In the genomic region with DNA sequence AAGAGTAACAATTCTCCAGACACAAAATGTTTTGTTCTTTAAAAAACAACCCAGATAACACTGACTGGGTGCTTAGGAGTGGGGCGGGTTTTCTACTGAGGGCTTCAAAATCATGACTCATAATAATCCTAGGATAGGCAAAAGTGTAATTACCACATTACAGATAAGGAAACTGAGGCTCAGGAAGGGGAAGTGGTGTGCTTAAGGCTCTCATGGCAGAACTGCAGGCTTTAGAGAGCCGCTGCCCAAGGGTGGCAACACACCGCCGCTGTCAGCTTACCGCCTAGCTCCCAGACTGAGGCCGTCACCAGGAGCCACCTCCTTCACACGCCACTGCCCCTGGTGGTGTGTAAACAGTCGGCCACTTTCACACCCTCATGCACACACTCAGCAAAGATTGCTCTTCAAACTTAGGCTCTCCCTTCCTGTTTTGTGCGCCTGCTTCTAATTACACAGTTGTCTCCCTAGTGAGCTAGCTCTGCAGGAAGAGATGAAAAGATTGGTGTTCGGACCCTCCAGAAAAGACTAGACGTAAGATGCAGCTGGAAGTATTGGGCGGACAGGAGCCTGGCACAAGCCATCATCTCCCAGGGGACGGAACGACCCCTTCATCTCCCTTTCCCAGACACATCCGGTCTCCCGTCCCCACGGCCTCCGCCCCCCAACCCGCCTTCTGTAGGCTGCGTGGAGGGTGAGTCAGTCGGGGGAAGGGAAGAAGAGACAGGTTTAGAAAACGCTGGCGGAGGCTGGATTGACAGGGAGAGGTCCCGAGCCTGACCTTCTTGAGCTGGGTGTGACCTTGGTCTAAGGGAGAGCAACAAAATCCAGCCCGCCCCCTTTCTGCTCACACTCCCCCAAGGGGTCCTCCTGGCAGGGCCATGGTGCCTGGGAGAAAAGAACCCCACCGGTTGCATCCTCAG, we compare ENCODE assay signal across 8 cellular contexts.
DNase-seq lines count a peak whose midpoint lies in the region; ATAC-seq and TF ChIP-seq lines count a peak whose summit lies in the region.

No MANE protein-coding gene starts in this region.

- CTCF ChIA-PET in activated CD4-positive, alpha-beta memory T cell treated with anti-CD3 and anti-CD28 coated beads for 36 hours (lab: Charles Lee), result interaction anchor here (0.5 to 1.8 kb wide), 5 partner anchors 49 to 591 kb away, joined by 3 to 4 read pairs (median 4); no protein-coding TSS in a partner anchor
- CTCF ChIA-PET in CD4-positive, alpha-beta memory T cell (lab: Charles Lee; ENCODE audit: partially characterized antibody), result interaction anchor here (1.5 kb wide), 1 partner anchor 9 kb away, joined by 3 read pairs; no protein-coding TSS in a partner anchor

- peaks cover 38% of the 10 kb centered on the region for H3K27me3 Mint-ChIP-seq in activated CD4-positive, alpha-beta memory T cell treated with anti-CD3 and anti-CD28 coated beads for 36 hours
- H3K27me3 Mint-ChIP-seq in CD4-positive, alpha-beta memory T cell, result peaks cover 15 to 43% of the 10 kb centered on the region in 2 donors

- H3K27me3 ChIP-seq in lung (ENCODE audit: control insufficient read depth, insufficient read depth), result no peaks in the 10 kb centered on the region
- no peaks in the 10 kb centered on the region for H3K27me3 ChIP-seq in aorta (ENCODE audit: control insufficient read depth in 1 of 2, insufficient read depth in 2 of 2, low read length in 1 of 2)
- no peaks in the 10 kb centered on the region for H3K27me3 ChIP-seq in CD4-positive, alpha-beta memory T cell (ENCODE audit: insufficient read depth, low read length)

- H3K27ac ChIP-seq in lung (ENCODE audit: low read depth in 1 of 2, low read length in 1 of 2) (no peak overlapping the region), aorta (ENCODE audit: low read depth in 1 of 2, low read length in 2 of 2) (peak overlapping the region; percentile 91 to 93)
- H3K27ac ChIP-seq in CD4-positive, alpha-beta memory T cell (ENCODE audit: low read depth, low read length), result no peak overlapping the region

- peaks cover 0 to 2% of the 10 kb centered on the region in 2 donors for H3K9me3 ChIP-seq in lung (ENCODE audit: control insufficient read depth in 2 of 2, insufficient read depth in 1 of 2, low read length in 1 of 2)
- no peaks in the 10 kb centered on the region for H3K9me3 ChIP-seq in aorta (ENCODE audit: control insufficient read depth, low read length)
- no peaks in the 10 kb centered on the region for H3K9me3 ChIP-seq in CD4-positive, alpha-beta memory T cell (ENCODE audit: control insufficient read depth in 1 of 2, low read length in 2 of 2)

- H3K36me3 Mint-ChIP-seq in activated CD4-positive, alpha-beta memory T cell treated with anti-CD3 and anti-CD28 coated beads for 36 hours, result no peaks in the 10 kb centered on the region
- H3K36me3 Mint-ChIP-seq in CD4-positive, alpha-beta memory T cell, result no peaks in the 10 kb centered on the region

- no peak overlapping the region for H3K27ac Mint-ChIP-seq in activated CD4-positive, alpha-beta memory T cell treated with anti-CD3 and anti-CD28 coated beads for 36 hours
- no peak overlapping the region for H3K27ac Mint-ChIP-seq in CD4-positive, alpha-beta memory T cell

- no peak for TF ChIP-seq CTCF in lung (IDR thresholded peaks at IDR 0.05; ENCODE audit: control extremely low read depth, extremely low read depth)

- intact Hi-C loops in Right ventricle myocardium superior (cut with DNase I) (no loop called here), Right ventricle myocardium inferior (cut with DNase I) (no loop called here), aorta (cut with DNase I) (loop anchor here (2.0 to 5.0 kb wide), 4 partner anchors 42 to 463 kb away; no protein-coding TSS in a partner anchor)
- intact Hi-C loops in activated CD4-positive, alpha-beta memory T cell treated with anti-CD3 and anti-CD28 coated beads for 36 hours (cut with micrococcal nuclease), result no loop called here
- intact Hi-C loops in CD4-positive, alpha-beta memory T cell (cut with micrococcal nuclease), result no loop called here

- WGBS in lung, 2 donors, result 34 to 43% methylated on average over 26 of the region's 26 CpGs
- WGBS in aorta, 2 donors, result 5 to 8% methylated on average over 26 of the region's 26 CpGs

- H3K9me3 Mint-ChIP-seq in activated CD4-positive, alpha-beta memory T cell treated with anti-CD3 and anti-CD28 coated beads for 36 hours, result no peaks in the 10 kb centered on the region
- peaks cover 0 to 2% (median 0%) of the 10 kb centered on the region in 8 donors for H3K9me3 Mint-ChIP-seq in CD4-positive, alpha-beta memory T cell

- ATAC-seq in Right ventricle myocardium superior (ENCODE audit: poor library complexity) (peak; percentile 47), Right ventricle myocardium inferior (no peak), lung (ENCODE audit: insufficient read depth, low FRiP score) (peak; percentile 69), aorta (ENCODE audit: low FRiP score) (peak; percentile 77)

- H3K36me3 ChIP-seq in lung (ENCODE audit: control insufficient read depth in 2 of 2, insufficient read depth in 2 of 2, low read length in 2 of 2), result no peaks in the 10 kb centered on the region
- H3K36me3 ChIP-seq in aorta (ENCODE audit: control insufficient read depth in 1 of 2, insufficient read depth in 2 of 2, low read length in 1 of 2), result no peaks in the 10 kb centered on the region
- H3K36me3 ChIP-seq in CD4-positive, alpha-beta memory T cell (ENCODE audit: insufficient read depth, low read length), result no peaks in the 10 kb centered on the region

- POLR2A ChIA-PET in activated CD4-positive, alpha-beta memory T cell treated with anti-CD3 and anti-CD28 coated beads for 36 hours (lab: Charles Lee), result no interaction called here
- POLR2A ChIA-PET in CD4-positive, alpha-beta memory T cell (lab: Charles Lee; ENCODE audit: partially characterized antibody), result no interaction called here

- peaks cover 35% of the 10 kb centered on the region for H3K4me1 Mint-ChIP-seq in activated CD4-positive, alpha-beta memory T cell treated with anti-CD3 and anti-CD28 coated beads for 36 hours (ENCODE audit: low read depth)
- H3K4me1 Mint-ChIP-seq in CD4-positive, alpha-beta memory T cell, result peaks cover 0 to 4% (median 1%) of the 10 kb centered on the region in 4 donors

- no peaks in the 10 kb centered on the region for H3K4me1 ChIP-seq in lung (ENCODE audit: control insufficient read depth in 2 of 2, insufficient read depth in 2 of 2, low read length in 2 of 2)
- H3K4me1 ChIP-seq in aorta (ENCODE audit: control insufficient read depth in 1 of 2, insufficient read depth in 2 of 2, low read length in 2 of 2), result peaks cover 3 to 8% of the 10 kb centered on the region in 2 donors
- H3K4me1 ChIP-seq in CD4-positive, alpha-beta memory T cell (ENCODE audit: insufficient read depth, low read length), result no peaks in the 10 kb centered on the region

- no peak overlapping the region for H3K4me3 Mint-ChIP-seq in activated CD4-positive, alpha-beta memory T cell treated with anti-CD3 and anti-CD28 coated beads for 36 hours
- no peak overlapping the region for H3K4me3 Mint-ChIP-seq in CD4-positive, alpha-beta memory T cell

- DNase-seq in Right ventricle myocardium superior, result no peak
- no peak for DNase-seq in Right ventricle myocardium inferior (ENCODE audit: missing footprints)
- DNase-seq in activated CD4-positive, alpha-beta memory T cell treated with anti-CD3 and anti-CD28 coated beads for 36 hours, result peak; percentile 51
- DNase-seq in lung (ENCODE audit: low spot score), result peak; percentile 72
- peak; percentile 65 to 83 for DNase-seq in aorta
- no peak for DNase-seq in CD4-positive, alpha-beta memory T cell
- DNase-seq in pons (ENCODE audit: low spot score), result no peak
- DNase-seq in activated CD4-positive, alpha-beta T cell treated with anti-CD3 and anti-CD28 coated beads for 1 hour, result no peak

- H3K4me3 ChIP-seq in lung (no peak overlapping the region), aorta (ENCODE audit: low read length in 2 of 2) (peak overlapping the region; percentile 4 to 25)
- H3K4me3 ChIP-seq in CD4-positive, alpha-beta memory T cell (ENCODE audit: low read length in 2 of 2), result no peak overlapping the region

Comparison
In these comparisons a context has a peak if more than half of its experiments do, and no peak if none do; other contexts are left out.
1. DNase-seq: peak in activated CD4-positive, alpha-beta memory T cell treated with anti-CD3 and anti-CD28 coated beads for 36 hours (single experiment), lung (single experiment) and aorta (2 of 2); none in Right ventricle myocardium superior (single experiment), Right ventricle myocardium inferior (single experiment), CD4-positive, alpha-beta memory T cell (0 of 5), pons (single experiment) and activated CD4-positive, alpha-beta T cell treated with anti-CD3 and anti-CD28 coated beads for 1 hour (single experiment).
2. H3K27ac ChIP-seq: peak in aorta (2 of 2); none in lung (0 of 2) and CD4-positive, alpha-beta memory T cell (single experiment).
3. H3K4me3 ChIP-seq: peak in aorta (2 of 2); none in lung (single experiment) and CD4-positive, alpha-beta memory T cell (0 of 2).
4. intact Hi-C loops: an anchor here in aorta (2.0 to 5.0 kb wide); none called in Right ventricle myocardium superior, Right ventricle myocardium inferior, activated CD4-positive, alpha-beta memory T cell treated with anti-CD3 and anti-CD28 coated beads for 36 hours and CD4-positive, alpha-beta memory T cell.